Comparison of ENCODE assay signal across 18 cellular contexts in the genomic region with DNA sequence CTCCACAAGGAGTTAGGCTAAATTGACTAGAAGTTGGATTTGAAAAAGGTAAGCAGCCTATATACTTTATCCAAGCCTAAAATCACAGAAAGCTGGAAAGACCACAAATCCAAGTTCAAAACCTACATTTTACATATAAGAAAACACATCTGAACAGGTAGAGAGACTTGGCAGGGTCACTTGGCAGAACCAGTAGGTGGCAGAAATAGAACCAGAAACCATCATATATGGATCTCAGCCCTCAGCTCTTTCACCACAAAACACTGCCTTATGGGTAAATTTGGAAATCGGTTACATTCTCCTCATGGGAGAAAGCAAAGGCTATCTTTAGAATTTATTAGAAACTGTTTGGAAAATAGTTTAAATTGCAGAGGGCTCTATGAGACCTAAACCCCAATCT. TPM values are rescaled to one million over a fixed set of nuclear protein-coding genes. Genes with fewer than 3 reads are reported as not detected.
DNase-seq lines count a peak whose midpoint lies in the region; ATAC-seq and TF ChIP-seq lines count a peak whose summit lies in the region.
"Had no signal": no experiment of that assay in that cellular context is flagged by ENCODE, and none has a peak within 500 bp of the region (broad histone marks: within the 10 kb centered on the region; RNA-seq: fewer than 3 reads in every experiment).

No MANE protein-coding gene starts in this region.

- H3K36me3 ChIP-seq in cardiac muscle cell, result peaks cover 78% of the 10 kb centered on the region
- peaks cover 0 to 3% of the 10 kb centered on the region in 2 donors for H3K36me3 ChIP-seq in aorta (ENCODE audit: control insufficient read depth in 1 of 2, insufficient read depth in 2 of 2, low read length in 1 of 2)

- H3K27ac ChIP-seq in cardiac muscle cell (no peak overlapping the region), aorta (ENCODE audit: low read depth in 1 of 2, low read length in 2 of 2) (peak overlapping the region in 1 of 2 donors; percentile 36)
- H3K27ac ChIP-seq: spleen had no signal

- H3K27me3 ChIP-seq in cardiac muscle cell (no peaks in the 10 kb centered on the region), aorta (ENCODE audit: control insufficient read depth in 1 of 2, insufficient read depth in 2 of 2, low read length in 1 of 2) (no peaks in the 10 kb centered on the region)
- H3K27me3 ChIP-seq: spleen had no signal

- H3K4me3 ChIP-seq in cardiac muscle cell (no peak overlapping the region), aorta (ENCODE audit: low read length in 2 of 2) (no peak overlapping the region)
- H3K4me3 ChIP-seq: lung, spleen had no signal

- no peak for ATAC-seq in Right ventricle myocardium inferior
- ATAC-seq in aorta (ENCODE audit: low FRiP score), result no peak
- no peak for ATAC-seq in stimulated activated effector memory CD8-positive, alpha-beta T cell treated with anti-CD3 and anti-CD28 coated beads, Interleukin-12 subunit alpha, Interleukin-12 subunit beta, amount 100 ng/mL, for 72 hours
- ATAC-seq: activated CD8-positive, alpha-beta memory T cell treated with anti-CD3 and anti-CD28 coated beads, Interleukin-2, amount 10 ng/mL, durations not matched to agents 7 days and 5 days had no signal

- H3K27ac Mint-ChIP-seq in stimulated activated effector memory CD8-positive, alpha-beta T cell treated with anti-CD3 and anti-CD28 coated beads, Interleukin-12 subunit alpha, Interleukin-12 subunit beta, amount 100 ng/mL, for 72 hours, result no peak overlapping the region
- H3K27ac Mint-ChIP-seq: activated B cell treated with CpG ODN at 0.5 μM for 24 hours; activated CD8-positive, alpha-beta memory T cell treated with anti-CD3 and anti-CD28 coated beads, Interleukin-2, amount 10 ng/mL, durations not matched to agents 7 days and 5 days; activated naive CD4-positive, alpha-beta T cell treated with anti-CD3 and anti-CD28 coated beads for 36 hours; nephron progenitor cell had no signal

- H3K9me3 ChIP-seq in cardiac muscle cell (ENCODE audit: low read depth), result no peaks in the 10 kb centered on the region
- H3K9me3 ChIP-seq in aorta (ENCODE audit: control insufficient read depth, low read length), result no peaks in the 10 kb centered on the region
- H3K9me3 ChIP-seq: Caco-2, spleen had no signal

- H3K4me3 Mint-ChIP-seq in stimulated activated effector memory CD8-positive, alpha-beta T cell treated with anti-CD3 and anti-CD28 coated beads, Interleukin-12 subunit alpha, Interleukin-12 subunit beta, amount 100 ng/mL, for 72 hours, result no peak overlapping the region
- H3K4me3 Mint-ChIP-seq: activated B cell treated with CpG ODN at 0.5 μM for 24 hours; activated CD8-positive, alpha-beta memory T cell treated with anti-CD3 and anti-CD28 coated beads, Interleukin-2, amount 10 ng/mL, durations not matched to agents 7 days and 5 days; activated naive CD4-positive, alpha-beta T cell treated with anti-CD3 and anti-CD28 coated beads for 36 hours; nephron progenitor cell had no signal

- in situ Hi-C loops in SK-MEL-5 (cut with HindIII; ENCODE audit: low pct_unique_long_range_greater_than_20kb, low sequenced_read_pairs), result no loop called here

- H3K9me3 Mint-ChIP-seq in stimulated activated effector memory CD8-positive, alpha-beta T cell treated with anti-CD3 and anti-CD28 coated beads, Interleukin-12 subunit alpha, Interleukin-12 subunit beta, amount 100 ng/mL, for 72 hours, result no peaks in the 10 kb centered on the region
- H3K9me3 Mint-ChIP-seq: activated B cell treated with CpG ODN at 0.5 μM for 24 hours; activated naive CD4-positive, alpha-beta T cell treated with anti-CD3 and anti-CD28 coated beads for 36 hours; nephron progenitor cell had no signal

- intact Hi-C loops in Right ventricle myocardium inferior (cut with DNase I), result no loop called here
- intact Hi-C loops in aorta (cut with DNase I), result loop anchor here in 1 of 2 donors (10.0 kb wide), 1 partner anchor 54 kb away; no protein-coding TSS in a partner anchor

- WGBS in aorta, 2 donors, result 10 to 21% methylated on average over 1 of the region's 1 CpG

- no peaks in the 10 kb centered on the region for H3K4me1 Mint-ChIP-seq in stimulated activated effector memory CD8-positive, alpha-beta T cell treated with anti-CD3 and anti-CD28 coated beads, Interleukin-12 subunit alpha, Interleukin-12 subunit beta, amount 100 ng/mL, for 72 hours
- H3K4me1 Mint-ChIP-seq: activated B cell treated with CpG ODN at 0.5 μM for 24 hours; activated CD8-positive, alpha-beta memory T cell treated with anti-CD3 and anti-CD28 coated beads, Interleukin-2, amount 10 ng/mL, durations not matched to agents 7 days and 5 days; nephron progenitor cell had no signal

- peaks cover 100% of the 10 kb centered on the region for H3K36me3 Mint-ChIP-seq in stimulated activated effector memory CD8-positive, alpha-beta T cell treated with anti-CD3 and anti-CD28 coated beads, Interleukin-12 subunit alpha, Interleukin-12 subunit beta, amount 100 ng/mL, for 72 hours

- H3K4me1 ChIP-seq in cardiac muscle cell (ENCODE audit: low read depth) (no peaks in the 10 kb centered on the region), aorta (ENCODE audit: control insufficient read depth in 1 of 2, insufficient read depth in 2 of 2, low read length in 2 of 2) (peaks cover 3% of the 10 kb centered on the region in 2 donors)
- H3K4me1 ChIP-seq: Caco-2, spleen had no signal

- DNase-seq in cardiac muscle cell (ENCODE audit: low read depth in 1 of 2, low spot score in 1 of 2), result peak in 1 of 2 donors; percentile 19
- DNase-seq in Right ventricle myocardium inferior (ENCODE audit: missing footprints), result no peak
- DNase-seq in SK-MEL-5 (ENCODE audit: low read depth, low spot score), result peak; percentile 22
- peak; percentile 8 for DNase-seq in fibroblast of the conjunctiva (ENCODE audit: low read depth)
- DNase-seq in aorta, result no peak
- DNase-seq in NCI-H128 (lab: John Stamatoyannopoulos, UW; ENCODE audit: unreplicated experiment), result no peak
- no peak for DNase-seq in amygdala (lab: John Stamatoyannopoulos, UW)
- no peak for DNase-seq in stimulated activated effector memory CD8-positive, alpha-beta T cell treated with anti-CD3 and anti-CD28 coated beads, Interleukin-12 subunit alpha, Interleukin-12 subunit beta, amount 100 ng/mL, for 72 hours (ENCODE audit: low spot score in 2 of 2)
- DNase-seq: activated B cell treated with CpG ODN at 0.5 μM for 24 hours; activated CD8-positive, alpha-beta memory T cell treated with anti-CD3 and anti-CD28 coated beads, Interleukin-2, amount 10 ng/mL, durations not matched to agents 7 days and 5 days; activated naive CD4-positive, alpha-beta T cell treated with anti-CD3 and anti-CD28 coated beads for 36 hours; Caco-2; H7; NCI-H2171; nephron progenitor cell; spleen had no signal

- peak; percentile 21 for TF ChIP-seq CTCF in cardiac muscle cell (IDR thresholded peaks at IDR 0.05; ENCODE audit: low read depth, low read length)

RNA-seq across cellular contexts. Expression of gene MKRN2, which starts 44.2 kb away (rescaled TPM):
- total RNA-seq in cardiac muscle cell, result 49.9 and 51.5 TPM in 2 replicates
- polyA plus RNA-seq in cardiac muscle cell, result 44.7 and 52.4 TPM in 2 replicates
- 31.0 TPM for total RNA-seq in Right ventricle myocardium inferior
- total RNA-seq in SK-MEL-5 (2014; rRNA removed; shearing (Covaris generic)), result 36.2 and 36.6 TPM in 2 replicates
- polyA plus RNA-seq in SK-MEL-5 (2015; cell fraction: cytosol; rRNA removed), result 41.0 and 47.3 TPM in 2 replicates
- polyA plus RNA-seq in SK-MEL-5 (2015; cell fraction: nucleus; rRNA removed), result 32.4 and 37.0 TPM in 2 replicates
- 10 to 100 TPM; 22.2 to 22.5 TPM for total RNA-seq in aorta
- 10 to 100 TPM; 18.8 to 22.3 TPM for polyA plus RNA-seq in aorta

RNA-seq across cellular contexts. Expression of gene MKRN2OS, which starts 55.8 kb away (rescaled TPM):
- total RNA-seq in cardiac muscle cell (not detected in 2 replicates), Right ventricle myocardium inferior (not detected), aorta (not detected)
- polyA plus RNA-seq in cardiac muscle cell (0.31 TPM in 1 of 2 replicates, not detected in the other), aorta (1 to 10 TPM in 1 of 2 donors, not detected in 1; 5.0 TPM)
- not detected in 2 replicates for total RNA-seq in SK-MEL-5 (2014; rRNA removed; shearing (Covaris generic))
- polyA plus RNA-seq in SK-MEL-5 (2015; cell fraction: cytosol; rRNA removed), result not detected in 2 replicates
- not detected in 2 replicates for polyA plus RNA-seq in SK-MEL-5 (2015; cell fraction: nucleus; rRNA removed)
- total RNA-seq: A673; activated B cell treated with CpG ODN at 0.5 μM for 24 hours; activated CD8-positive, alpha-beta memory T cell treated with anti-CD3 and anti-CD28 coated beads, Interleukin-2, amount 10 ng/mL, durations not matched to agents 7 days and 5 days; activated naive CD4-positive, alpha-beta T cell treated with anti-CD3 and anti-CD28 coated beads for 36 hours; H7; spleen had no signal
- polyA plus RNA-seq: spleen had no signal

Comparison
In these comparisons a context has a peak if more than half of its experiments do, and no peak if none do; other contexts are left out.
1. DNase-seq: peak in SK-MEL-5 (single experiment) and fibroblast of the conjunctiva (single experiment); none in Right ventricle myocardium inferior (single experiment), aorta (0 of 2), NCI-H128 (single experiment), amygdala (0 of 56) and stimulated activated effector memory CD8-positive, alpha-beta T cell treated with anti-CD3 and anti-CD28 coated beads, Interleukin-12 subunit alpha, Interleukin-12 subunit beta, amount 100 ng/mL, for 72 hours (0 of 2).